ENCODE assay signal across 11 cellular contexts in genomic region chr5:132673939-132674630, GRCh38. TPM values are rescaled to one million over a fixed set of nuclear protein-coding genes. Genes with fewer than 3 reads are reported as not detected.
DNase-seq lines count a peak whose midpoint lies in the region; ATAC-seq lines count a peak whose summit lies in the region.
"Had no signal": no experiment of that assay in that cellular context is flagged by ENCODE, and none has a peak within 500 bp of the region (broad histone marks: within the 10 kb centered on the region; RNA-seq: fewer than 3 reads in every experiment).

Gene IL4, plus strand, starts transcription at chr5:132673989. Its CDS starts 62 bp downstream, at chr5:132674051.

- no peaks in the 10 kb centered on the region for H4K20me1 ChIP-seq in GM23248 (ENCODE audit: insufficient read depth)

- H2BK120ac ChIP-seq in mesenchymal stem cell (ENCODE audit: low read depth, low read length), result peak within 1 kb of the TSS; percentile 15

- H3K4ac ChIP-seq in mesenchymal stem cell (ENCODE audit: low read depth in 1 of 2, low read length in 2 of 2), result peak within 1 kb of the TSS; percentile 50 to 71

- H2BK15ac ChIP-seq in mesenchymal stem cell (ENCODE audit: low read depth, poor library complexity, severe bottlenecking), result peak within 1 kb of the TSS; percentile 82

- H3K27ac Mint-ChIP-seq in CD4-positive, CD25-positive, alpha-beta regulatory T cell, result peak within 1 kb of the TSS; percentile 3 to 80 (median 38)
- peak within 1 kb of the TSS; percentile 95 for H3K27ac Mint-ChIP-seq in activated T-helper 2 cell treated with anti-CD3 and anti-CD28 coated beads, Interferon-gamma antibody, Interleukin-2, Interleukin-4, amounts not matched to agents 10 μg/mL and 5 μg/mL and 100 μg/mL, durations not matched to agents 14 hours and 24 hours and 36 hours

- no peak within 1 kb of the TSS for H2BK5ac ChIP-seq in mesenchymal stem cell (ENCODE audit: low read depth, low read length, poor library complexity, severe bottlenecking)

- no peaks in the 10 kb centered on the region for H3K79me2 ChIP-seq in GM23248 (ENCODE audit: insufficient read depth)

- H3K4me2 ChIP-seq in GM23248 (ENCODE audit: unreplicated experiment) (peak within 1 kb of the TSS; percentile 84), mesenchymal stem cell (ENCODE audit: low read length, poor library complexity, severe bottlenecking) (no peak within 1 kb of the TSS)

- H4K8ac ChIP-seq in mesenchymal stem cell (ENCODE audit: low read length), result peak within 1 kb of the TSS; percentile 27

- peaks cover 0 to 8% (median 4%) of the 10 kb centered on the region in 4 donors for H3K4me1 Mint-ChIP-seq in CD4-positive, CD25-positive, alpha-beta regulatory T cell
- peaks cover 40% of the 10 kb centered on the region for H3K4me1 Mint-ChIP-seq in activated T-helper 2 cell treated with anti-CD3 and anti-CD28 coated beads, Interferon-gamma antibody, Interleukin-2, Interleukin-4, amounts not matched to agents 10 μg/mL and 5 μg/mL and 100 μg/mL, durations not matched to agents 14 hours and 24 hours and 36 hours (ENCODE audit: low read depth)

- H3K9me2 ChIP-seq in GM23248 (ENCODE audit: insufficient read depth), result no peaks in the 10 kb centered on the region

- peak within 1 kb of the TSS; percentile 76 for H3K9ac ChIP-seq in GM23248
- H3K9ac ChIP-seq in mesenchymal stem cell (ENCODE audit: low read length), result peak within 1 kb of the TSS; percentile 81

- no peak for DNase-seq in CD4-positive, CD25-positive, alpha-beta regulatory T cell
- no peak for DNase-seq in GM23248
- DNase-seq in activated T-helper 2 cell treated with anti-CD3 and anti-CD28 coated beads, Interferon-gamma antibody, Interleukin-2, Interleukin-4, amounts not matched to agents 10 μg/mL and 5 μg/mL and 100 μg/mL, durations not matched to agents 14 hours and 24 hours and 36 hours (ENCODE audit: low spot score), result no peak
- no peak for DNase-seq in mesenchymal stem cell
- DNase-seq in MV-4-11 (lab: John Stamatoyannopoulos, UW), result no peak
- no peak for DNase-seq in Right ventricle myocardium inferior (ENCODE audit: missing footprints)
- DNase-seq in ACHN, result no peak
- DNase-seq: NCI-H446 treated with DMSO at 0.1 percent for 48 hours had no signal

- H3F3A ChIP-seq in GM23248 (ENCODE audit: insufficient read depth), result peaks cover 37% of the 10 kb centered on the region

- in situ Hi-C loops in GM23248 (cut with MboI), result no loop called here
- in situ Hi-C loops in ACHN (cut with HindIII; ENCODE audit: low pct_ligation_motif_present, low pct_unique_long_range_greater_than_20kb, low sequenced_read_pairs), result no loop called here

- H3K36me3 ChIP-seq in CD4-positive, CD25-positive, alpha-beta regulatory T cell (ENCODE audit: control insufficient read depth, insufficient read depth, low read length), result no peaks in the 10 kb centered on the region
- H3K36me3 ChIP-seq in GM23248 (ENCODE audit: low read depth), result no peaks in the 10 kb centered on the region
- no peaks in the 10 kb centered on the region for H3K36me3 ChIP-seq in mesenchymal stem cell (ENCODE audit: control insufficient read depth in 1 of 2, insufficient read depth in 2 of 2, low read depth in 1 of 2, low read length in 2 of 2)

- H4K91ac ChIP-seq in mesenchymal stem cell (ENCODE audit: low read length), result peak within 1 kb of the TSS; percentile 19

- no peak within 1 kb of the TSS for H3K27ac ChIP-seq in CD4-positive, CD25-positive, alpha-beta regulatory T cell (ENCODE audit: insufficient read depth, low read length, poor library complexity, severe bottlenecking)
- H3K27ac ChIP-seq in GM23248, result peak within 1 kb of the TSS; percentile 81
- peak within 1 kb of the TSS; percentile 88 for H3K27ac ChIP-seq in mesenchymal stem cell (ENCODE audit: low read length, poor library complexity, severe bottlenecking)

- H2BK12ac ChIP-seq in mesenchymal stem cell (ENCODE audit: low read length in 2 of 2), result peak within 1 kb of the TSS; percentile 87 to 88

- intact Hi-C loops in activated T-helper 2 cell treated with anti-CD3 and anti-CD28 coated beads, Interferon-gamma antibody, Interleukin-2, Interleukin-4, amounts not matched to agents 10 μg/mL and 5 μg/mL and 100 μg/mL, durations not matched to agents 14 hours and 24 hours and 36 hours (cut with micrococcal nuclease), result loop anchor here (1.0 to 2.0 kb wide), 5 partner anchors 11 to 39 kb away; partner anchors contain the start of gene IL13
- intact Hi-C loops in Right ventricle myocardium inferior (cut with DNase I), result no loop called here

- H3K4me3 Mint-ChIP-seq in CD4-positive, CD25-positive, alpha-beta regulatory T cell, result no peak within 1 kb of the TSS
- peak within 1 kb of the TSS; percentile 70 for H3K4me3 Mint-ChIP-seq in activated T-helper 2 cell treated with anti-CD3 and anti-CD28 coated beads, Interferon-gamma antibody, Interleukin-2, Interleukin-4, amounts not matched to agents 10 μg/mL and 5 μg/mL and 100 μg/mL, durations not matched to agents 14 hours and 24 hours and 36 hours (ENCODE audit: low read depth)

- 41 to 42% methylated on average over 14 of the region's 14 CpGs for WGBS in GM23248 (ENCODE audit: low coverage in 1 of 2, low lambda C conversion rate in 2 of 2, missing lambda C conversion rate in 2 of 2), 2 experiments
- WGBS in mesenchymal stem cell, result 83% methylated on average over 14 of the region's 14 CpGs

- peak within 1 kb of the TSS; percentile 84 for H2AFZ ChIP-seq in GM23248
- no peak within 1 kb of the TSS for H2AFZ ChIP-seq in mesenchymal stem cell (ENCODE audit: low read depth, low read length)

- ATAC-seq in CD4-positive, CD25-positive, alpha-beta regulatory T cell (ENCODE audit: low read depth in 2 of 2), result no peak
- ATAC-seq in GM21825 (IDR thresholded peaks at IDR 0.05; ENCODE audit: unreplicated experiment), result no peak
- no peak for ATAC-seq in Right ventricle myocardium inferior

- no peak within 1 kb of the TSS for H3K4me3 ChIP-seq in CD4-positive, CD25-positive, alpha-beta regulatory T cell (ENCODE audit: low read depth, low read length)
- peak within 1 kb of the TSS; percentile 71 for H3K4me3 ChIP-seq in GM23248
- H3K4me3 ChIP-seq in mesenchymal stem cell (ENCODE audit: insufficient read depth in 1 of 2, low read depth in 1 of 2, low read length in 2 of 2), result peak within 1 kb of the TSS in 1 of 2 experiments; percentile 66

- no peaks in the 10 kb centered on the region for H3K79me1 ChIP-seq in mesenchymal stem cell (replicated peaks; ENCODE audit: low read length, poor library complexity, severe bottlenecking)

- H3K18ac ChIP-seq in mesenchymal stem cell (ENCODE audit: low read depth in 1 of 2, low read length in 2 of 2), result peak within 1 kb of the TSS; percentile 8 to 76

- H3K4me1 ChIP-seq in CD4-positive, CD25-positive, alpha-beta regulatory T cell (ENCODE audit: control insufficient read depth, insufficient read depth, low read length, poor library complexity, severe bottlenecking), result no peaks in the 10 kb centered on the region
- H3K4me1 ChIP-seq in GM23248 (ENCODE audit: insufficient read depth) (peaks cover 31% of the 10 kb centered on the region), mesenchymal stem cell (ENCODE audit: control insufficient read depth, insufficient read depth, low read depth, low read length) (peaks cover 17% of the 10 kb centered on the region)

- H3K27me3 Mint-ChIP-seq in CD4-positive, CD25-positive, alpha-beta regulatory T cell, result peaks cover 5% of the 10 kb centered on the region
- no peaks in the 10 kb centered on the region for H3K27me3 Mint-ChIP-seq in activated T-helper 2 cell treated with anti-CD3 and anti-CD28 coated beads, Interferon-gamma antibody, Interleukin-2, Interleukin-4, amounts not matched to agents 10 μg/mL and 5 μg/mL and 100 μg/mL, durations not matched to agents 14 hours and 24 hours and 36 hours (ENCODE audit: low read depth)

- no peaks in the 10 kb centered on the region for H3K27me3 ChIP-seq in CD4-positive, CD25-positive, alpha-beta regulatory T cell (ENCODE audit: control insufficient read depth, insufficient read depth, low read length)
- H3K27me3 ChIP-seq in GM23248 (replicated peaks; ENCODE audit: insufficient read depth), result no peaks in the 10 kb centered on the region
- H3K27me3 ChIP-seq in mesenchymal stem cell (ENCODE audit: control insufficient read depth in 1 of 2, insufficient read depth in 1 of 2, low read length in 2 of 2), result peaks cover 0 to 5% of the 10 kb centered on the region in 2 experiments

- peaks cover 3% of the 10 kb centered on the region for H3K36me3 Mint-ChIP-seq in CD4-positive, CD25-positive, alpha-beta regulatory T cell
- H3K36me3 Mint-ChIP-seq in activated T-helper 2 cell treated with anti-CD3 and anti-CD28 coated beads, Interferon-gamma antibody, Interleukin-2, Interleukin-4, amounts not matched to agents 10 μg/mL and 5 μg/mL and 100 μg/mL, durations not matched to agents 14 hours and 24 hours and 36 hours (ENCODE audit: low read depth), result peaks cover 8% of the 10 kb centered on the region

- H3K9me3 ChIP-seq in CD4-positive, CD25-positive, alpha-beta regulatory T cell (ENCODE audit: control insufficient read depth in 2 of 2, low read length in 2 of 2), result no peaks in the 10 kb centered on the region
- no peaks in the 10 kb centered on the region for H3K9me3 ChIP-seq in GM23248 (ENCODE audit: low read depth)
- no peaks in the 10 kb centered on the region for H3K9me3 ChIP-seq in mesenchymal stem cell (ENCODE audit: control insufficient read depth, low read length)

- peak within 1 kb of the TSS in 1 of 2 experiments; percentile 66 for H3K14ac ChIP-seq in mesenchymal stem cell (ENCODE audit: low read length in 2 of 2)

- peak within 1 kb of the TSS; percentile 88 for H2AK5ac ChIP-seq in mesenchymal stem cell (ENCODE audit: low read length, severe bottlenecking)

- H3K23ac ChIP-seq in mesenchymal stem cell (ENCODE audit: low read length in 2 of 2), result no peak within 1 kb of the TSS

- H3K9me3 Mint-ChIP-seq in CD4-positive, CD25-positive, alpha-beta regulatory T cell, result no peaks in the 10 kb centered on the region
- H3K9me3 Mint-ChIP-seq in activated T-helper 2 cell treated with anti-CD3 and anti-CD28 coated beads, Interferon-gamma antibody, Interleukin-2, Interleukin-4, amounts not matched to agents 10 μg/mL and 5 μg/mL and 100 μg/mL, durations not matched to agents 14 hours and 24 hours and 36 hours, result peaks cover 7% of the 10 kb centered on the region

RNA-seq across cellular contexts. Expression of gene IL4, which starts in this region (rescaled TPM):
- total RNA-seq in CD4-positive, CD25-positive, alpha-beta regulatory T cell, result 2.1 TPM
- polyA plus RNA-seq in CD4-positive, CD25-positive, alpha-beta regulatory T cell, result 1 to 10 TPM in 1 of 4 donors, not detected in 3; 1.6 TPM
- not detected in 2 replicates for total RNA-seq in GM23248 (2014; rRNA removed; shearing (Covaris generic))
- polyA plus RNA-seq in GM23248 (2016; fragmentation: Nextera tagmentation; extraction: Ambion mirVana), result 0.34 TPM in 1 of 2 replicates, not detected in the other
- 21.6 and 25.8 TPM in 2 replicates for total RNA-seq in activated T-helper 2 cell treated with anti-CD3 and anti-CD28 coated beads, Interferon-gamma antibody, Interleukin-2, Interleukin-4, amounts not matched to agents 10 μg/mL and 5 μg/mL and 100 μg/mL, durations not matched to agents 14 hours and 24 hours and 36 hours
- polyA plus RNA-seq in mesenchymal stem cell (2013, experiment 1 of 2), result not detected
- not detected for polyA plus RNA-seq in mesenchymal stem cell (2013, experiment 2 of 2)
- total RNA-seq in Right ventricle myocardium inferior, result not detected
- total RNA-seq: kidney epithelial cell, pulmonary artery endothelial cell had no signal
